Comparison of ENCODE assay signal across 15 cellular contexts in the genomic region with DNA sequence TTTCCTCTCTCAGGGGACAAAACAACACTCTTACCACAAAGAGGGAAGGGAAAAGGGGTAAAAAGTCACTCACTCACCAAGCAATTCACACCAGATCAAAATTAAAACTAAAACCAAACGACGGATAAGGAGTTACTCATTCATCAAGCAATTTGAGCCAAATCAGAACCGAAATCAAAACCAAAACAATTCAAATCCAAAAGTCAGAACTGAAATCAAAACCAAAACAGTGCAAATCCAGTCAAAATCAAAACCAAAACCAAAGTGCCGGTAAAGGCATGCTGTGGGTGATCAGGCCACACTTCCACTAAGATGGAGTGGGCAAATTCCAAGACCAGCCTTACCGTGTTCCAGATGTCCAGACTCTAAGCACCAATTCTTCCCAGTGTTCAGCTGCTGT.
DNase-seq lines count a peak whose midpoint lies in the region; ATAC-seq and TF ChIP-seq lines count a peak whose summit lies in the region.
"Had no signal": no experiment of that assay in that cellular context is flagged by ENCODE, and none has a peak within 500 bp of the region (broad histone marks: within the 10 kb centered on the region; RNA-seq: fewer than 3 reads in every experiment).

No MANE protein-coding gene starts in this region.

- no peak overlapping the region for H2AFZ ChIP-seq in neuronal stem cell (ENCODE audit: low read length)

- H3K9ac ChIP-seq in neuronal stem cell (ENCODE audit: low read depth, low read length, poor library complexity), result no peak overlapping the region
- H3K9ac ChIP-seq: BLaER1 had no signal

- no peak overlapping the region for H4K8ac ChIP-seq in neuronal stem cell (ENCODE audit: low read depth, low read length)

- no peak overlapping the region for H3K18ac ChIP-seq in neuronal stem cell (ENCODE audit: low read length)

- no peak overlapping the region for H2BK12ac ChIP-seq in neuronal stem cell (ENCODE audit: low read length)

- WGBS in neuronal stem cell (ENCODE audit: extremely low coverage in 2 of 2, insufficient read length in 2 of 2, insufficient replicate concordance in 1 of 2), 2 donors, result no CpG with 5 or more reads among the region's 5 CpGs

- H2BK5ac ChIP-seq in neuronal stem cell (ENCODE audit: low read length), result no peak overlapping the region

- no peak overlapping the region for H2AK5ac ChIP-seq in neuronal stem cell (ENCODE audit: low read depth, low read length)

- TF ChIP-seq CTCF in right atrium auricular region (IDR thresholded peaks at IDR 0.05), result no peak

- H3K4me1 ChIP-seq in right atrium auricular region, result no peaks in the 10 kb centered on the region
- no peaks in the 10 kb centered on the region for H3K4me1 ChIP-seq in neuronal stem cell (ENCODE audit: control insufficient read depth in 2 of 2, insufficient read depth in 1 of 2, low read depth in 1 of 2, low read length in 2 of 2)
- H3K4me1 ChIP-seq: BLaER1 had no signal

- no peak overlapping the region for H3K14ac ChIP-seq in neuronal stem cell (ENCODE audit: low read length)

- no peaks in the 10 kb centered on the region for H3K27me3 ChIP-seq in right atrium auricular region
- H3K27me3 ChIP-seq in neuronal stem cell (ENCODE audit: control insufficient read depth in 3 of 3, insufficient read depth in 3 of 3, low read depth in 1 of 3, low read length in 3 of 3), result no peaks in the 10 kb centered on the region
- H3K27me3 ChIP-seq: BLaER1 had no signal

- DNase-seq in RPMI7951 (ENCODE audit: low read depth) (peak; percentile 0), iPS-NIHi7 (ENCODE audit: extremely low spot score) (no peak), right atrium auricular region (ENCODE audit: low spot score) (no peak), neuronal stem cell (ENCODE audit: low spot score) (no peak)
- DNase-seq: activated B cell treated with CpG ODN at 0.5 μM for 24 hours; activated effector memory CD4-positive, alpha-beta T cell treated with Interleukin-2 at 50 U/mL for 16 hours; head of caudate nucleus; NCI-H1092; NCI-H526; stimulated activated CD4-positive, alpha-beta T cell treated with anti-CD3 and anti-CD28 coated beads, Interleukin-12 subunit alpha, Interleukin-12 subunit beta, amount 100 ng/mL, for 4 hours had no signal

- no peak overlapping the region for H2BK120ac ChIP-seq in neuronal stem cell (ENCODE audit: low read depth, low read length)

- H3K4me3 ChIP-seq in right atrium auricular region (no peak overlapping the region), neuronal stem cell (ENCODE audit: low read length in 2 of 2) (no peak overlapping the region)
- H3K4me3 ChIP-seq: BLaER1 had no signal

- no peak overlapping the region for H4K91ac ChIP-seq in neuronal stem cell (ENCODE audit: low read depth, low read length, poor library complexity)

- ATAC-seq in GM18517 (IDR thresholded peaks at IDR 0.05; ENCODE audit: unreplicated experiment) (peak; percentile 75), GM21515 (IDR thresholded peaks at IDR 0.05; ENCODE audit: unreplicated experiment) (peak; percentile 76), HG03342 (IDR thresholded peaks at IDR 0.05; ENCODE audit: unreplicated experiment) (peak; percentile 63), GM19455 (IDR thresholded peaks at IDR 0.05; ENCODE audit: unreplicated experiment) (no peak)

- H3K36me3 ChIP-seq in right atrium auricular region, result no peaks in the 10 kb centered on the region
- no peaks in the 10 kb centered on the region for H3K36me3 ChIP-seq in neuronal stem cell (replicated peaks in 1 of 2; ENCODE audit: control insufficient read depth in 2 of 2, insufficient read depth in 2 of 2, low read length in 2 of 2)
- H3K36me3 ChIP-seq: BLaER1 had no signal

- H3K4me2 ChIP-seq in neuronal stem cell (ENCODE audit: insufficient read depth, low read length, poor library complexity, severe bottlenecking), result no peak overlapping the region
- H3K4me2 ChIP-seq: BLaER1 had no signal

- no peak overlapping the region for H2BK15ac ChIP-seq in neuronal stem cell (ENCODE audit: low read length)

- H3K27ac ChIP-seq in right atrium auricular region, result no peak overlapping the region
- H3K27ac ChIP-seq in neuronal stem cell (replicated peaks; ENCODE audit: low read length), result no peak overlapping the region
- H3K27ac ChIP-seq: BLaER1 had no signal

- H3K23ac ChIP-seq in neuronal stem cell (ENCODE audit: low read depth, low read length, poor library complexity), result no peak overlapping the region

- no peaks in the 10 kb centered on the region for H3K79me1 ChIP-seq in neuronal stem cell (ENCODE audit: low read depth, low read length)

- H3K9me3 ChIP-seq in right atrium auricular region (peaks cover 0 to 6% of the 10 kb centered on the region in 2 donors), neuronal stem cell (replicated peaks in 1 of 2; ENCODE audit: control insufficient read depth in 2 of 2, insufficient read depth in 1 of 2, low read depth in 1 of 2, low read length in 2 of 2) (peaks cover 0 to 7% of the 10 kb centered on the region in 2 donors)

- no peak overlapping the region for H3K4ac ChIP-seq in neuronal stem cell (ENCODE audit: low read length)
